In genomic region chr11:112085822-112086421, GRCh38 we compare ENCODE assay signal across 8 cellular contexts. TPM values are rescaled to one million over a fixed set of nuclear protein-coding genes. Genes with fewer than 3 reads are reported as not detected.
DNase-seq lines count a peak whose midpoint lies in the region; ATAC-seq and TF ChIP-seq lines count a peak whose summit lies in the region.

No MANE protein-coding gene starts in this region.

- peak overlapping the region; percentile 96 for H3K27ac Mint-ChIP-seq in activated CD4-positive, alpha-beta memory T cell treated with anti-CD3 and anti-CD28 coated beads, Interleukin-2, amount 10 ng/mL, durations not matched to agents 7 days and 5 days

- H3K9ac ChIP-seq in neuronal stem cell (ENCODE audit: low read depth, low read length, poor library complexity) = peak overlapping the region; percentile 97

- no peak overlapping the region for H3K4ac ChIP-seq in neuronal stem cell (ENCODE audit: low read length)

- peak overlapping the region; percentile 29 for H3K23ac ChIP-seq in neuronal stem cell (ENCODE audit: low read depth, low read length, poor library complexity)

- peaks cover 78% of the 10 kb centered on the region for H3K36me3 Mint-ChIP-seq in activated CD4-positive, alpha-beta memory T cell treated with anti-CD3 and anti-CD28 coated beads, Interleukin-2, amount 10 ng/mL, durations not matched to agents 7 days and 5 days (ENCODE audit: low read depth)

- peaks cover 5% of the 10 kb centered on the region for H3K79me1 ChIP-seq in neuronal stem cell (ENCODE audit: low read depth, low read length)

- TF ChIP-seq EP300 in Ishikawa (IDR thresholded peaks at IDR 0.05; ENCODE audit: borderline replicate concordance) = no peak

- peak overlapping the region; percentile 87 for H2AFZ ChIP-seq in neuronal stem cell (ENCODE audit: low read length)

- no CpG with 5 or more reads among the region's 19 CpGs for WGBS in neuronal stem cell (ENCODE audit: extremely low coverage in 2 of 2, insufficient read length in 2 of 2, insufficient replicate concordance in 1 of 2), 2 donors

- H3K27me3 ChIP-seq in GM06990 (replicated peaks; ENCODE audit: control insufficient read depth, insufficient read depth, low read length) (no peaks in the 10 kb centered on the region), neuronal stem cell (ENCODE audit: control insufficient read depth in 3 of 3, insufficient read depth in 3 of 3, low read depth in 1 of 3, low read length in 3 of 3) (no peaks in the 10 kb centered on the region)

- no peak overlapping the region for H4K8ac ChIP-seq in neuronal stem cell (ENCODE audit: low read depth, low read length)

- H3K4me3 ChIP-seq in GM06990 (replicated peaks; ENCODE audit: low read depth, low read length) = peak overlapping the region; percentile 85
- H3K4me3 ChIP-seq in fibroblast of mammary gland (ENCODE audit: control insufficient read depth, low read depth, low read length) = peak overlapping the region; percentile 98
- peak overlapping the region; percentile 87 to 91 for H3K4me3 ChIP-seq in neuronal stem cell (ENCODE audit: low read length in 2 of 2)

- peak; percentile 24 for ATAC-seq in GM21576 (IDR thresholded peaks at IDR 0.05; ENCODE audit: unreplicated experiment)

- peak overlapping the region; percentile 44 for H4K91ac ChIP-seq in neuronal stem cell (ENCODE audit: low read depth, low read length, poor library complexity)

- TF ChIP-seq RAD21 in Ishikawa (IDR thresholded peaks at IDR 0.05; ENCODE audit: low read depth) = no peak

- H2AK5ac ChIP-seq in neuronal stem cell (ENCODE audit: low read depth, low read length) = no peak overlapping the region

- H3K27ac ChIP-seq in neuronal stem cell (replicated peaks; ENCODE audit: low read length) = no peak overlapping the region

- peak overlapping the region; percentile 100 for H3K4me3 Mint-ChIP-seq in activated CD4-positive, alpha-beta memory T cell treated with anti-CD3 and anti-CD28 coated beads, Interleukin-2, amount 10 ng/mL, durations not matched to agents 7 days and 5 days

- H3K4me1 ChIP-seq in neuronal stem cell (ENCODE audit: control insufficient read depth in 2 of 2, insufficient read depth in 1 of 2, low read depth in 1 of 2, low read length in 2 of 2) = peaks cover 0 to 6% of the 10 kb centered on the region in 2 donors

- in situ Hi-C loops in KBM-7 (cut with MboI; ENCODE audit: low pct_unique_long_range_greater_than_20kb, low sequenced_read_pairs) = no loop called here

- no peak overlapping the region for H2BK12ac ChIP-seq in neuronal stem cell (ENCODE audit: low read length)

- no peaks in the 10 kb centered on the region for H3K9me3 Mint-ChIP-seq in activated CD4-positive, alpha-beta memory T cell treated with anti-CD3 and anti-CD28 coated beads, Interleukin-2, amount 10 ng/mL, durations not matched to agents 7 days and 5 days

- no peaks in the 10 kb centered on the region for H3K9me3 ChIP-seq in neuronal stem cell (replicated peaks in 1 of 2; ENCODE audit: control insufficient read depth in 2 of 2, insufficient read depth in 1 of 2, low read depth in 1 of 2, low read length in 2 of 2)

- POLR2A ChIA-PET in activated CD4-positive, alpha-beta memory T cell treated with anti-CD3 and anti-CD28 coated beads, Interleukin-2, amount 10 ng/mL, durations not matched to agents 7 days and 5 days (lab: Charles Lee) = interaction anchor here (1.0 to 3.2 kb wide), 7 partner anchors 10 to 159 kb away, joined by 3 to 30 read pairs (median 4); partner anchors contain the start of genes DLAT, NKAPD1 and PIH1D2

- CTCF ChIA-PET in activated CD4-positive, alpha-beta memory T cell treated with anti-CD3 and anti-CD28 coated beads, Interleukin-2, amount 10 ng/mL, durations not matched to agents 7 days and 5 days (lab: Charles Lee) = interaction anchor here (0.6 to 1.5 kb wide), 3 partner anchors 8 to 154 kb away, joined by 3 to 7 read pairs (median 3); no protein-coding TSS in a partner anchor

- TF ChIP-seq CTCF in GM06990 (IDR thresholded peaks at IDR 0.05; ENCODE audit: insufficient read depth, low read length, poor library complexity, severe bottlenecking) (no peak), fibroblast of mammary gland (conservative IDR thresholded peaks at IDR 0.05; ENCODE audit: control insufficient read depth, insufficient read depth, low read depth, low read length) (no peak)

- peak overlapping the region; percentile 78 for H3K4me2 ChIP-seq in neuronal stem cell (ENCODE audit: insufficient read depth, low read length, poor library complexity, severe bottlenecking)

- peak overlapping the region; percentile 20 for H3K18ac ChIP-seq in neuronal stem cell (ENCODE audit: low read length)

- no peak overlapping the region for H2BK120ac ChIP-seq in neuronal stem cell (ENCODE audit: low read depth, low read length)

- H3K27me3 Mint-ChIP-seq in activated CD4-positive, alpha-beta memory T cell treated with anti-CD3 and anti-CD28 coated beads, Interleukin-2, amount 10 ng/mL, durations not matched to agents 7 days and 5 days = no peaks in the 10 kb centered on the region

- H3K4me1 Mint-ChIP-seq in activated CD4-positive, alpha-beta memory T cell treated with anti-CD3 and anti-CD28 coated beads, Interleukin-2, amount 10 ng/mL, durations not matched to agents 7 days and 5 days = peaks cover 70% of the 10 kb centered on the region

- peaks cover 10% of the 10 kb centered on the region for H3K36me3 ChIP-seq in GM06990 (ENCODE audit: control insufficient read depth, insufficient read depth, low read length)
- H3K36me3 ChIP-seq in neuronal stem cell (replicated peaks in 1 of 2; ENCODE audit: control insufficient read depth in 2 of 2, insufficient read depth in 2 of 2, low read length in 2 of 2) = peaks cover 14 to 75% of the 10 kb centered on the region in 2 donors

- no peak overlapping the region for H2BK15ac ChIP-seq in neuronal stem cell (ENCODE audit: low read length)

- H2BK5ac ChIP-seq in neuronal stem cell (ENCODE audit: low read length) = no peak overlapping the region

- H3K14ac ChIP-seq in neuronal stem cell (ENCODE audit: low read length) = no peak overlapping the region

- no peak for DNase-seq in GM06990 (ENCODE audit: extremely low read depth, insufficient read length)
- DNase-seq in activated CD4-positive, alpha-beta memory T cell treated with anti-CD3 and anti-CD28 coated beads, Interleukin-2, amount 10 ng/mL, durations not matched to agents 7 days and 5 days = peak; percentile 56
- DNase-seq in fibroblast of mammary gland (ENCODE audit: low read depth) = peak; percentile 42
- DNase-seq in neuronal stem cell (ENCODE audit: low spot score) = no peak
- DNase-seq in effector CD8-positive, alpha-beta T cell (lab: John Stamatoyannopoulos, UW) = no peak
- no peak for DNase-seq in KBM-7

TF ChIP-seq in Ishikawa, 13 proteins besides CTCF, POLR2A, EP300 and RAD21:
- no peak for TF ChIP-seq EGR1 (IDR thresholded peaks at IDR 0.05)
- TF ChIP-seq USF1 (IDR thresholded peaks at IDR 0.05) = peak; percentile 77
- peak; percentile 71 for TF ChIP-seq MAX (IDR thresholded peaks at IDR 0.05)

RNA-seq across cellular contexts. Expression of gene TIMM8B, which starts 0.6 kb away (rescaled TPM):
- total RNA-seq in activated CD4-positive, alpha-beta memory T cell treated with anti-CD3 and anti-CD28 coated beads, Interleukin-2, amount 10 ng/mL, durations not matched to agents 7 days and 5 days = 10 to 100 TPM; 38.9 to 40.0 TPM
- polyA plus RNA-seq in neuronal stem cell (2013, experiment 1 of 2) = 103 TPM
- polyA plus RNA-seq in neuronal stem cell (2013, experiment 2 of 2) = 104 TPM

RNA-seq across cellular contexts. Expression of gene SDHD, which starts 0.8 kb away (rescaled TPM):
- total RNA-seq in activated CD4-positive, alpha-beta memory T cell treated with anti-CD3 and anti-CD28 coated beads, Interleukin-2, amount 10 ng/mL, durations not matched to agents 7 days and 5 days = 10 to 100 TPM; 76.7 to 78.5 TPM
- 40.2 TPM for polyA plus RNA-seq in neuronal stem cell (2013, experiment 1 of 2)
- polyA plus RNA-seq in neuronal stem cell (2013, experiment 2 of 2) = 37.0 TPM

RNA-seq across cellular contexts. Expression of gene NKAPD1, which starts 11.8 kb away (rescaled TPM):
- total RNA-seq in activated CD4-positive, alpha-beta memory T cell treated with anti-CD3 and anti-CD28 coated beads, Interleukin-2, amount 10 ng/mL, durations not matched to agents 7 days and 5 days = 10 to 100 TPM; 21.2 to 23.9 TPM
- 62.4 TPM for polyA plus RNA-seq in neuronal stem cell (2013, experiment 1 of 2)
- 67.8 TPM for polyA plus RNA-seq in neuronal stem cell (2013, experiment 2 of 2)

RNA-seq across cellular contexts. Expression of gene PIH1D2, which starts 12.1 kb away (rescaled TPM):
- under 1 TPM in 1 of 2 experiments, not detected in 1; 0.18 TPM for total RNA-seq in activated CD4-positive, alpha-beta memory T cell treated with anti-CD3 and anti-CD28 coated beads, Interleukin-2, amount 10 ng/mL, durations not matched to agents 7 days and 5 days
- polyA plus RNA-seq in neuronal stem cell (2013, experiment 1 of 2) = 3.0 TPM
- polyA plus RNA-seq in neuronal stem cell (2013, experiment 2 of 2) = 3.2 TPM

Comparison
In these comparisons a context has a peak if more than half of its experiments do, and no peak if none do; other contexts are left out.
1. DNase-seq: peak in activated CD4-positive, alpha-beta memory T cell treated with anti-CD3 and anti-CD28 coated beads, Interleukin-2, amount 10 ng/mL, durations not matched to agents 7 days and 5 days (single experiment) and fibroblast of mammary gland (single experiment); none in GM06990 (single experiment), neuronal stem cell (single experiment), effector CD8-positive, alpha-beta T cell (single experiment) and KBM-7 (single experiment).
2. Peak in every context shown above with its lines, with median percentiles within 50 percentile points of each other: H3K4me3 ChIP-seq.